29 cellular contexts compared by ENCODE assay signal in genomic region chr2:241553512-241553830, GRCh38. TPM values are rescaled to one million over a fixed set of nuclear protein-coding genes. Genes with fewer than 3 reads are reported as not detected.
DNase-seq lines count a peak whose midpoint lies in the region; ATAC-seq, FAIRE-seq and TF ChIP-seq lines count a peak whose summit lies in the region.
"Had no signal": no experiment of that assay in that cellular context is flagged by ENCODE, and none has a peak within 500 bp of the region (broad histone marks: within the 10 kb centered on the region; RNA-seq: fewer than 3 reads in every experiment).

No MANE protein-coding gene starts in this region.

- no peak overlapping the region for H3K23ac ChIP-seq in H1 (ENCODE audit: insufficient read length)

- no peak overlapping the region for H3K4ac ChIP-seq in H1 (replicated peaks; ENCODE audit: insufficient read length, low read depth, low read length)

- no peaks in the 10 kb centered on the region for H3K9me3 ChIP-seq in K562 (replicated peaks; ENCODE audit: control insufficient read depth, insufficient read depth, low read depth, low read length)
- 0 out of 4 replicates have a peak, but pooled peaks cover 0 to 4% of the 10 kb centered on the region in 2 experiments for H3K9me3 ChIP-seq in H1 (ENCODE audit: insufficient read depth in 2 of 2, low read depth in 1 of 2, low read length in 1 of 2)
- peaks cover 0 to 6% (median 5%) of the 10 kb centered on the region in 5 donors for H3K9me3 ChIP-seq in subcutaneous abdominal adipose tissue (ENCODE audit: control insufficient read depth in 5 of 5, low read length in 5 of 5)
- H3K9me3 ChIP-seq: BE2C had no signal

- no TSS peak for BruUV-seq in K562 (replicated peaks; lab: Mats Ljungman, UMichigan)

- H2BK120ac ChIP-seq in H1 (replicated peaks; ENCODE audit: low read depth, low read length): no peak overlapping the region

- CTCF ChIA-PET in K562 (lab: Yijun Ruan, JAX; ENCODE audit: low intra/inter-chr PET ratio) (no interaction called here), H1 (lab: Charles Lee; ENCODE audit: partially characterized antibody) (interaction anchor here (1.0 kb wide), 1 partner anchor 10 kb away, joined by 3 read pairs; no protein-coding TSS in a partner anchor)

- H3K27me3 ChIP-seq in K562 (ENCODE audit: control insufficient read depth in 2 of 2, insufficient read depth in 2 of 2, low read length in 2 of 2): peaks cover 0 to 12% of the 10 kb centered on the region in 2 experiments; a peak in 2 of 5 replicates
- H3K27me3 ChIP-seq in H1 (replicated peaks in 1 of 4; ENCODE audit: control insufficient read depth in 3 of 4, extremely low read depth in 1 of 4, insufficient read depth in 3 of 4, low read length in 3 of 4): peaks cover 0 to 2% (median 0%) of the 10 kb centered on the region in 4 experiments; a peak in 2 of 7 replicates
- no peaks in the 10 kb centered on the region for H3K27me3 ChIP-seq in subcutaneous abdominal adipose tissue (ENCODE audit: control insufficient read depth in 5 of 5, insufficient read depth in 4 of 5, low read length in 5 of 5)
- H3K27me3 ChIP-seq: BE2C had no signal

- H3K4me3 Mint-ChIP-seq in osteocyte (ENCODE audit: unreplicated experiment): no peak overlapping the region
- H3K4me3 Mint-ChIP-seq: CD4-positive, alpha-beta memory T cell; CD4-positive, CD25-positive, alpha-beta regulatory T cell; CD8-positive, alpha-beta memory T cell had no signal

- no peak overlapping the region for H4K5ac ChIP-seq in H1 (ENCODE audit: insufficient read length, low read depth, low read length)

- intact Hi-C loops in K562 (cut with micrococcal nuclease): no loop called here

- no peak overlapping the region for H2BK15ac ChIP-seq in H1 (ENCODE audit: low read length)

- no peaks in the 10 kb centered on the region for H3K27me3 Mint-ChIP-seq in osteocyte (ENCODE audit: unreplicated experiment)

- H2BK20ac ChIP-seq in H1 (ENCODE audit: low read length): no peak overlapping the region

- H3K36me3 ChIP-seq in K562 (ENCODE audit: control insufficient read depth, insufficient read depth, low read length) (no peaks in the 10 kb centered on the region), H1 (ENCODE audit: control insufficient read depth in 2 of 4, insufficient read depth in 4 of 4, low read length in 3 of 4) (no peaks in the 10 kb centered on the region), subcutaneous abdominal adipose tissue (ENCODE audit: control insufficient read depth in 5 of 5, insufficient read depth in 5 of 5, low read length in 5 of 5) (no peaks in the 10 kb centered on the region)
- H3K36me3 ChIP-seq: BE2C, BLaER1 had no signal

- TF ChIP-seq CTCF in K562 (IDR thresholded peaks at IDR 0.05 in 2 of 3, conservative IDR thresholded peaks at IDR 0.05 in 1 of 3; ENCODE audit: insufficient read depth in 2 of 3, low read depth in 1 of 3, low read length in 3 of 3) (no peak), H1 (IDR thresholded peaks at IDR 0.05; ENCODE audit: control extremely low read depth in 1 of 3, insufficient read depth in 1 of 3, low read depth in 1 of 3, low read length in 3 of 3) (no peak), osteocyte (IDR thresholded peaks at IDR 0.05) (no peak), omental fat pad (IDR thresholded peaks at IDR 0.05) (no peak)

- H3K14ac ChIP-seq in H1 (ENCODE audit: insufficient read length): no peak overlapping the region

- TF ChIP-seq EP300 in K562 (IDR thresholded peaks at IDR 0.05; ENCODE audit: low read length) (no peak), H1 (IDR thresholded peaks at IDR 0.05; ENCODE audit: borderline replicate concordance in 1 of 2, low read depth in 2 of 2, low read length in 2 of 2) (no peak)

- no peak for TF ChIP-seq POLR2A in K562 (conservative IDR thresholded peaks at IDR 0.05)
- no peak for TF ChIP-seq POLR2A in H1 (IDR thresholded peaks at IDR 0.05; ENCODE audit: control extremely low read depth in 1 of 2, low read depth in 2 of 2, low read length in 2 of 2)

- H2AK5ac ChIP-seq in H1 (ENCODE audit: low read depth, low read length): no peak overlapping the region

- DNase-seq in K562 (ENCODE audit: extremely low read depth in 1 of 4, low spot score in 3 of 4): no peak
- no peak for DNase-seq in H1 (ENCODE audit: low read depth in 1 of 2, low spot score in 2 of 2)
- DNase-seq in islet precursor cell: peak; percentile 27
- DNase-seq in SW 1271 (lab: John Stamatoyannopoulos, UW): no peak
- no peak for DNase-seq in activated CD4-positive, alpha-beta T cell treated with anti-CD3 and anti-CD28 coated beads for 4 hours
- no peak for DNase-seq in osteocyte (ENCODE audit: extremely low spot score, unreplicated experiment)
- no peak for DNase-seq in omental fat pad (ENCODE audit: low spot score)
- DNase-seq: 8988T; ACHN; C1 segment of cervical spinal cord; CD4-positive, alpha-beta memory T cell; CD4-positive, CD25-positive, alpha-beta regulatory T cell; CD8-positive, alpha-beta memory T cell; COR-L47; DMS 273 treated with DMSO at 0.1 percent for 48 hours; DMS153; DMS53; DMS79; DND-41; EL; GDM1 had no signal

- no peak overlapping the region for H3K18ac ChIP-seq in H1 (ENCODE audit: extremely low read depth, low read length)

- H3K27ac Mint-ChIP-seq in osteocyte (ENCODE audit: unreplicated experiment): no peak overlapping the region
- H3K27ac Mint-ChIP-seq: CD14-positive monocyte; CD4-positive, CD25-positive, alpha-beta regulatory T cell had no signal

- H3K4me2 ChIP-seq in K562 (ENCODE audit: insufficient read depth, low read length) (no peak overlapping the region), H1 (ENCODE audit: insufficient read depth in 1 of 2, low read depth in 2 of 2, low read length in 2 of 2) (no peak overlapping the region)
- H3K4me2 ChIP-seq: BLaER1 had no signal

- peaks cover 38% of the 10 kb centered on the region for H3K4me1 Mint-ChIP-seq in osteocyte (ENCODE audit: unreplicated experiment)

- FAIRE-seq in K562 (lab: Jason Lieb, UNC): no peak
- FAIRE-seq in H1 (lab: Jason Lieb, UNC): no peak
- FAIRE-seq: A204.1, GM12878, GM12892, GM18507 had no signal

- no peak overlapping the region for H2AFZ ChIP-seq in K562 (ENCODE audit: low read depth, low read length)
- no peak overlapping the region for H2AFZ ChIP-seq in H1 (ENCODE audit: low read length)

- peak overlapping the region; percentile 44; the same call in 1 of the 2 replicates for H2BK5ac ChIP-seq in H1 (ENCODE audit: low read depth, low read length)

- in situ Hi-C loops in K562 (cut with MboI): no loop called here

- TF ChIP-seq RAD21 in K562 (CRISPR knock-in tag; conservative IDR thresholded peaks at IDR 0.05 in 1 of 2, IDR thresholded peaks at IDR 0.05 in 1 of 2) (no peak), H1 (IDR thresholded peaks at IDR 0.05 in 1 of 2, conservative IDR thresholded peaks at IDR 0.05 in 1 of 2; ENCODE audit: low read depth in 2 of 2, low read length in 2 of 2) (no peak)

- no peaks in the 10 kb centered on the region for H3K9me1 ChIP-seq in K562 (ENCODE audit: control insufficient read depth, insufficient read depth, low read length)

- POLR2A ChIA-PET in K562 (lab: Yijun Ruan, JAX): no interaction called here
- POLR2A ChIA-PET in H1 (lab: Charles Lee; ENCODE audit: partially characterized antibody): no interaction called here

- H3K9ac ChIP-seq in K562 (ENCODE audit: insufficient read depth in 1 of 2, low read depth in 2 of 2, low read length in 2 of 2) (no peak overlapping the region), H1 (replicated peaks in 1 of 4; ENCODE audit: extremely low read depth in 1 of 4, low read depth in 3 of 4, low read length in 3 of 4) (no peak overlapping the region), subcutaneous abdominal adipose tissue (ENCODE audit: low read length in 5 of 5) (no peak overlapping the region)
- H3K9ac ChIP-seq: BLaER1 had no signal

- peaks cover 10% of the 10 kb centered on the region for H3K9me3 Mint-ChIP-seq in osteocyte (ENCODE audit: unreplicated experiment)

- H3K4me3 ChIP-seq in K562 (no peak overlapping the region), H1 (ENCODE audit: extremely low read depth in 1 of 4, insufficient read depth in 2 of 4, low read depth in 3 of 4, low read length in 4 of 4) (no peak overlapping the region), subcutaneous abdominal adipose tissue (ENCODE audit: low read depth in 1 of 5, low read length in 5 of 5) (no peak overlapping the region)
- H3K4me3 ChIP-seq: BLaER1, GM12878 had no signal

- H3K27ac ChIP-seq in K562 (ENCODE audit: extremely low read depth, low read depth, low read length) (no peak overlapping the region), H1 (ENCODE audit: low read depth, low read length) (no peak overlapping the region), subcutaneous abdominal adipose tissue (ENCODE audit: low read depth, low read length) (peak overlapping the region; percentile 55)
- H3K27ac ChIP-seq: BLaER1 had no signal

- no peak overlapping the region for H4K8ac ChIP-seq in H1 (ENCODE audit: extremely low read depth, insufficient read depth, low read length)

- H3K23me2 ChIP-seq in H1 (ENCODE audit: low read depth, low read length): no peaks in the 10 kb centered on the region; the same call in 1 of the 2 replicates

- no peaks in the 10 kb centered on the region for H4K20me1 ChIP-seq in K562 (replicated peaks; ENCODE audit: control insufficient read depth, insufficient read depth, low read length)
- no peaks in the 10 kb centered on the region for H4K20me1 ChIP-seq in H1 (replicated peaks in 1 of 2; ENCODE audit: control insufficient read depth in 1 of 2, insufficient read depth in 2 of 2, low read length in 2 of 2)
- H4K20me1 ChIP-seq: BLaER1 had no signal

- ATAC-seq in K562: no peak
- ATAC-seq in omental fat pad (ENCODE audit: low FRiP score): no peak
- ATAC-seq: GM12878 had no signal

- H3K79me2 ChIP-seq in K562 (ENCODE audit: control insufficient read depth, insufficient read depth, low read length): no peaks in the 10 kb centered on the region
- H3K79me2 ChIP-seq in H1 (ENCODE audit: control insufficient read depth in 1 of 2, insufficient read depth in 2 of 2, low read length in 2 of 2): no peaks in the 10 kb centered on the region

- no peak overlapping the region for H3K56ac ChIP-seq in H1 (replicated peaks; ENCODE audit: insufficient read length, low read depth, low read length)

- no peaks in the 10 kb centered on the region for H3K36me3 Mint-ChIP-seq in osteocyte (ENCODE audit: unreplicated experiment)
- H3K36me3 Mint-ChIP-seq: CD4-positive, CD25-positive, alpha-beta regulatory T cell had no signal

- no peak overlapping the region for H2BK12ac ChIP-seq in H1 (ENCODE audit: low read depth, low read length)

- H3K4me1 ChIP-seq in K562 (replicated peaks in 1 of 2; ENCODE audit: control insufficient read depth in 2 of 2, insufficient read depth in 2 of 2, low read length in 2 of 2) (peaks cover 0 to 24% of the 10 kb centered on the region in 2 experiments; a peak in 2 of 5 replicates), H1 (replicated peaks in 1 of 4; ENCODE audit: control insufficient read depth in 3 of 4, insufficient read depth in 4 of 4, low read length in 3 of 4) (no peaks in the 10 kb centered on the region; a peak in 2 of 7 replicates), subcutaneous abdominal adipose tissue (ENCODE audit: control insufficient read depth in 5 of 5, insufficient read depth in 5 of 5, low read length in 5 of 5) (peaks cover 8 to 68% (median 61%) of the 10 kb centered on the region in 5 donors)
- H3K4me1 ChIP-seq: BE2C, BLaER1 had no signal

- WGBS in K562 (ENCODE audit: insufficient coverage, low coverage, missing lambda C conversion rate): 9% methylated on average over 7 of the region's 12 CpGs
- WGBS in H1 (ENCODE audit: extremely low coverage in 1 of 2, insufficient coverage in 1 of 2, insufficient read length in 1 of 2, insufficient replicate concordance in 2 of 2, low coverage in 1 of 2, low lambda C conversion rate in 2 of 2, missing lambda C conversion rate in 1 of 2), 2 experiments: 90% methylated on average over 12 of the region's 12 CpGs; no CpG with 5 or more reads in 1 of the 2 experiments

- no peak overlapping the region for H4K91ac ChIP-seq in H1 (replicated peaks; ENCODE audit: insufficient read length, low read length)

- no peaks in the 10 kb centered on the region for H3K79me1 ChIP-seq in H1 (ENCODE audit: low read depth, low read length)

RNA-seq across cellular contexts. Expression of gene BOK, which starts 5.1 kb away (rescaled TPM):
- 0.58 and 3.2 TPM in 2 replicates for total RNA-seq in K562 (2011; cell fraction: chromatin; rRNA removed; ENCODE audit: low replicate concordance)
- 2.0 and 3.0 TPM in 2 replicates for total RNA-seq in K562 (2011; cell fraction: nucleolus; rRNA removed)
- total RNA-seq in K562 (2011; cell fraction: nucleoplasm; rRNA removed): 0.95 and 1.5 TPM in 2 replicates
- 2.9 and 3.1 TPM in 2 replicates for total RNA-seq in K562 (2014; rRNA removed)
- 0.35 and 0.47 TPM in 2 replicates for total RNA-seq in K562 (2014; rRNA removed; fragmentation: Illumina TruSeq; extraction: Trizol)
- total RNA-seq in K562 (2015; rRNA removed; fragmentation: Illumina TruSeq; extraction: Trizol): 0.76 and 0.83 TPM in 2 replicates
- 2.6 and 3.3 TPM in 2 replicates for total RNA-seq in K562 (2021)
- polyA plus RNA-seq in K562 (2011; rRNA removed): 2.0 and 2.7 TPM in 2 replicates
- polyA plus RNA-seq in K562 (2011; cell fraction: cytosol; rRNA removed): 3.1 and 11.3 TPM in 2 replicates
- polyA plus RNA-seq in K562 (2011; cell fraction: nucleus; rRNA removed): 3.9 and 9.0 TPM in 2 replicates
- 1.8 TPM in 2 replicates for polyA plus RNA-seq in K562 (2012)
- 1.2 and 2.4 TPM in 2 replicates for polyA plus RNA-seq in K562 (2014; fragmentation: Illumina TruSeq; extraction: Trizol)
- polyA plus RNA-seq in K562 (2014; fragmentation: Nextera tagmentation; extraction: Ambion mirVana): under 1 TPM in 1 of 2 experiments, not detected in 1; 0.03 TPM
- polyA plus RNA-seq in K562 (2014; rRNA removed): 2.3 and 2.8 TPM in 2 replicates
- 0.81 and 1.6 TPM in 2 replicates for polyA minus RNA-seq in K562 (2011; rRNA and poly(A)+ RNA removed)
- polyA minus RNA-seq in K562 (2011; cell fraction: cytosol; rRNA and poly(A)+ RNA removed): 2.4 and 3.1 TPM in 2 replicates
- 0.67 TPM in 2 replicates for polyA minus RNA-seq in K562 (2011; cell fraction: nucleus; rRNA and poly(A)+ RNA removed)
- 33.7 and 34.7 TPM in 2 replicates for total RNA-seq in H1 (2021; fragmentation: NEBNext Ultra II Directional; extraction: Animal tissue kit (Norgen Biotek cat#: 25700))
- polyA plus RNA-seq in H1 (2011; rRNA removed): 37.6 and 47.9 TPM in 2 replicates
- 33.5 TPM for polyA plus RNA-seq in H1 (2011; cell fraction: cytosol; rRNA removed)
- 50.2 TPM for polyA plus RNA-seq in H1 (2011; cell fraction: nucleus; rRNA removed)
- 18.3 to 27.4 TPM (median 25.2 TPM) in 4 replicates for polyA plus RNA-seq in H1 (2012, experiment 1 of 2)
- polyA plus RNA-seq in H1 (2012, experiment 2 of 2): 30.5 TPM
- 25.1 TPM for polyA plus RNA-seq in H1 (2013, experiment 1 of 2)
- polyA plus RNA-seq in H1 (2013, experiment 2 of 2): 24.1 TPM
- 14.2 and 14.4 TPM in 2 replicates for polyA minus RNA-seq in H1 (2011; rRNA and poly(A)+ RNA removed)
- polyA minus RNA-seq in H1 (2011; cell fraction: cytosol; rRNA and poly(A)+ RNA removed): 13.2 TPM
- polyA minus RNA-seq in H1 (2011; cell fraction: nucleus; rRNA and poly(A)+ RNA removed): 12.3 TPM
- total RNA-seq in osteocyte: 45.0 and 47.5 TPM in 2 replicates
- total RNA-seq in omental fat pad: 100 to 1,000 TPM in 1 of 4 donors, 10 to 100 TPM in 3; 79.6 to 179 (median 88.2) TPM
- total RNA-seq: CD4-positive, alpha-beta memory T cell; CD4-positive, CD25-positive, alpha-beta regulatory T cell; CD8-positive, alpha-beta memory T cell had no signal
- polyA plus RNA-seq: CD4-positive, alpha-beta memory T cell; CD4-positive, CD25-positive, alpha-beta regulatory T cell; CD8-positive, alpha-beta memory T cell had no signal

RNA-seq across cellular contexts. Expression of gene STK25, which starts 45.1 kb away (rescaled TPM):
- 304 and 771 TPM in 2 replicates for total RNA-seq in K562 (2011; cell fraction: chromatin; rRNA removed; ENCODE audit: low replicate concordance)
- total RNA-seq in K562 (2011; cell fraction: nucleolus; rRNA removed): 391 and 430 TPM in 2 replicates
- total RNA-seq in K562 (2011; cell fraction: nucleoplasm; rRNA removed): 299 and 300 TPM in 2 replicates
- total RNA-seq in K562 (2014; rRNA removed): 116 and 163 TPM in 2 replicates
- 35.0 and 61.9 TPM in 2 replicates for total RNA-seq in K562 (2014; rRNA removed; fragmentation: Illumina TruSeq; extraction: Trizol)
- total RNA-seq in K562 (2015; rRNA removed; fragmentation: Illumina TruSeq; extraction: Trizol): 66.9 and 75.2 TPM in 2 replicates
- total RNA-seq in K562 (2021): 107 and 123 TPM in 2 replicates
- polyA plus RNA-seq in K562 (2011; rRNA removed): 169 and 218 TPM in 2 replicates
- polyA plus RNA-seq in K562 (2011; cell fraction: cytosol; rRNA removed): 168 and 300 TPM in 2 replicates
- 929 and 1,221 TPM in 2 replicates for polyA plus RNA-seq in K562 (2011; cell fraction: nucleus; rRNA removed)
- 120 and 121 TPM in 2 replicates for polyA plus RNA-seq in K562 (2012)
- polyA plus RNA-seq in K562 (2014; fragmentation: Illumina TruSeq; extraction: Trizol): 151 and 157 TPM in 2 replicates
- 10 to 100 TPM in 1 of 2 experiments, 1 to 10 TPM in 1; 5.4 to 10.3 TPM for polyA plus RNA-seq in K562 (2014; fragmentation: Nextera tagmentation; extraction: Ambion mirVana)
- polyA plus RNA-seq in K562 (2014; rRNA removed): 177 and 178 TPM in 2 replicates
- polyA minus RNA-seq in K562 (2011; rRNA and poly(A)+ RNA removed): 83.1 and 97.9 TPM in 2 replicates
- 60.5 and 75.9 TPM in 2 replicates for polyA minus RNA-seq in K562 (2011; cell fraction: cytosol; rRNA and poly(A)+ RNA removed)
- polyA minus RNA-seq in K562 (2011; cell fraction: nucleus; rRNA and poly(A)+ RNA removed): 113 and 164 TPM in 2 replicates
- total RNA-seq in H1 (2021; fragmentation: NEBNext Ultra II Directional; extraction: Animal tissue kit (Norgen Biotek cat#: 25700)): 159 and 162 TPM in 2 replicates
- polyA plus RNA-seq in H1 (2011; rRNA removed): 546 and 743 TPM in 2 replicates
- polyA plus RNA-seq in H1 (2011; cell fraction: cytosol; rRNA removed): 422 TPM
- polyA plus RNA-seq in H1 (2011; cell fraction: nucleus; rRNA removed): 1,385 TPM
- polyA plus RNA-seq in H1 (2012, experiment 1 of 2): 179 to 242 TPM (median 225 TPM) in 4 replicates
- polyA plus RNA-seq in H1 (2012, experiment 2 of 2): 236 TPM
- 117 TPM for polyA plus RNA-seq in H1 (2013, experiment 1 of 2)
- polyA plus RNA-seq in H1 (2013, experiment 2 of 2): 108 TPM
- polyA minus RNA-seq in H1 (2011; rRNA and poly(A)+ RNA removed): 256 and 338 TPM in 2 replicates
- polyA minus RNA-seq in H1 (2011; cell fraction: cytosol; rRNA and poly(A)+ RNA removed): 108 TPM
- 190 TPM for polyA minus RNA-seq in H1 (2011; cell fraction: nucleus; rRNA and poly(A)+ RNA removed)
- 197 and 206 TPM in 2 replicates for total RNA-seq in osteocyte
- 100 to 1,000 TPM; 103 to 175 (median 126) TPM for total RNA-seq in omental fat pad

Comparison
In these comparisons a context has a peak if more than half of its experiments do, and no peak if none do; other contexts are left out.
1. Of the 49 proteins assayed by ChIP-seq in both K562 and H1: peak only in K562: CHD2; only in H1: none; in both: none; in neither: 48.